ENCODE assay signal across 8 cellular contexts in the genomic region with DNA sequence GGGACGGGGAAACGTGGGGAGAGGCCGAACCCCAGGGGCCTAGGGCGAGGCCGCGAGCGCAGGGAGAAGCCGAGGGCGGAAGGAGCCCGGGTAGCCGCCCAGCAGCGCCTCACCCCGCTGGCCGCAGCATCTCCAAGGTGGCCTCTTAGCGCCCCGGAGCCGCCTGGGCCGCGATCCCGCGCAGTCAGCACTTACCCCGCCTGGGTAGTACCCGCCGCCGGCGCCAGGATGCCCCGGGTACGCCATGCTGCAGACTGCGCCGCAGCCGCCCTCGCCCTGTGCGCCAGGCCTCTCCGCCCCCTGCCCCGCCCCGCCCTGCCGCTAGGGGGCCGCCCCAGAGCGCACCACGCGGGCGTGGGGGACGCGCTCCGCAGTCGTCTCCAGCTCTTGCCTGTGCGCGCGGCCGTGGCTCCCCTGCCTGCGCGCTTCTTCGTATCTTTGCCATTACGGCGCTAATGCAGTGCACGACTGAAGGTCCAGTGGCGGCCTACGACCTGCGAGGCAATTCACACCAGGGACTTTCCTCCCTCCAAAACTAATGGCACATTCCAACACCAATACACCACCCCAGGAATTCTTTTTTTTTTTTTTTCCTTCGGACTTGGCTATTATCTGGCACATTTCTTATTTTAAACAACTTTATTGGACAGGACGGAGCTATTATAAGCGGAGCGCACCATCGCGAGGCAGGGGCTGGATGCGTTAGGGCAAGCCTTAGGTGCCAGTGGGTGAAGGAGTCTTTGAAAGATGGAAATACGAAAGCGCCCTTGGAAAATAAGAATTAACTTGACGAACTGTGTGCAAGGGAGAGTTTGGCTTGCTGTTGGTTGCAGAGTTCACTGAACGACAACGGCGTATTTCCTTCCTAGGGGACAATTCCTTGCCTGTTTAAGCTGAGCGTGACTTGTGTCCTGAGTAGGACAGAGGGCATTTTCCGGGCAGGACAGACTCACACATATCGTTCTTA.
A peak's percentile ranks its signal among the peaks of the same experiment; 100 is the strongest.
DNase-seq lines count a peak whose midpoint lies in the region; ATAC-seq and TF ChIP-seq lines count a peak whose summit lies in the region.

A gene with protein sequence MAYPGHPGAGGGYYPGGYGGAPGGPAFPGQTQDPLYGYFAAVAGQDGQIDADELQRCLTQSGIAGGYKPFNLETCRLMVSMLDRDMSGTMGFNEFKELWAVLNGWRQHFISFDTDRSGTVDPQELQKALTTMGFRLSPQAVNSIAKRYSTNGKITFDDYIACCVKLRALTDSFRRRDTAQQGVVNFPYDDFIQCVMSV (minus strand): TSS at position 258 of the 967 bp plus-strand sequence. CDS start 12 bp downstream, at position 246.

- peak; percentile 59 for DNase-seq in DMS114 treated with DMSO at 0.1 percent for 48 hours (lab: John Stamatoyannopoulos, UW; ENCODE audit: unreplicated experiment)
- DNase-seq in activated T-cell treated with anti-CD3 and anti-CD28 coated beads for 24 hours (ENCODE audit: low read depth): peak; percentile 86
- peak; percentile 26 for DNase-seq in epithelial cell of prostate (ENCODE audit: low read depth, low spot score)
- peak; percentile 90 for DNase-seq in stimulated activated CD8-positive, alpha-beta memory T cell treated with anti-CD3 and anti-CD28 coated beads, Interleukin-4, amount 100 ng/mL, for 48 hours

- H3K4me1 ChIP-seq in HUES48 (ENCODE audit: control insufficient read depth, insufficient read depth, low read length): peaks cover 36% of the 10 kb centered on the region
- peaks cover 27% of the 10 kb centered on the region for H3K4me1 ChIP-seq in OCI-LY1 (ENCODE audit: insufficient read depth, low read length, severe bottlenecking)
- H3K4me1 ChIP-seq in mucosa of rectum (ENCODE audit: control insufficient read depth in 2 of 2, insufficient read depth in 2 of 2, low read length in 2 of 2): peaks cover 21 to 22% of the 10 kb centered on the region in 2 donors

- TF ChIP-seq CTCF in OCI-LY1 (IDR thresholded peaks at IDR 0.05; ENCODE audit: low read length): peak; percentile 73

- H3K27ac ChIP-seq in HUES48 (ENCODE audit: low read depth, low read length) (peak within 1 kb of the TSS; percentile 84), OCI-LY1 (ENCODE audit: low read depth, low read length, poor library complexity, severe bottlenecking) (peak within 1 kb of the TSS; percentile 68), epithelial cell of prostate (peak within 1 kb of the TSS; percentile 72), mucosa of rectum (ENCODE audit: low read depth in 2 of 2, low read length in 2 of 2) (peak within 1 kb of the TSS; percentile 92)

- ATAC-seq in GM21423 (IDR thresholded peaks at IDR 0.05; ENCODE audit: unreplicated experiment): peak; percentile 58

- H3K9me3 ChIP-seq in HUES48 (ENCODE audit: control insufficient read depth, insufficient read depth, low read length) (no peaks in the 10 kb centered on the region), OCI-LY1 (ENCODE audit: low read length) (no peaks in the 10 kb centered on the region), mucosa of rectum (ENCODE audit: control insufficient read depth in 2 of 2, low read length in 2 of 2) (no peaks in the 10 kb centered on the region)

- peaks cover 8% of the 10 kb centered on the region; the same call in 1 of the 2 replicates for H3K79me2 ChIP-seq in OCI-LY1 (ENCODE audit: insufficient read depth, low read length)

- H3K4me2 ChIP-seq in OCI-LY1 (ENCODE audit: low read length): peak within 1 kb of the TSS; percentile 94

- H3K36me3 ChIP-seq in HUES48 (ENCODE audit: control insufficient read depth, insufficient read depth, low read length): peaks cover 20% of the 10 kb centered on the region
- peaks cover 25% of the 10 kb centered on the region for H3K36me3 ChIP-seq in OCI-LY1 (ENCODE audit: insufficient read depth, low read length)
- peaks cover 9 to 23% of the 10 kb centered on the region in 2 donors for H3K36me3 ChIP-seq in mucosa of rectum (ENCODE audit: control insufficient read depth in 2 of 2, insufficient read depth in 2 of 2, low read length in 2 of 2)

- peak within 1 kb of the TSS; percentile 87 for H2AFZ ChIP-seq in OCI-LY1 (ENCODE audit: low read length)

- no peaks in the 10 kb centered on the region for H3F3A ChIP-seq in OCI-LY1 (ENCODE audit: insufficient read depth, low read length)

- no peaks in the 10 kb centered on the region for H3K9me2 ChIP-seq in OCI-LY1 (ENCODE audit: low read depth, low read length)

- H4K20me1 ChIP-seq in OCI-LY1 (ENCODE audit: insufficient read depth, low read length): no peaks in the 10 kb centered on the region

- H3K4me3 ChIP-seq in HUES48 (ENCODE audit: low read depth, low read length): peak within 1 kb of the TSS; percentile 79
- peak within 1 kb of the TSS; percentile 75 for H3K4me3 ChIP-seq in OCI-LY1 (ENCODE audit: low read depth, low read length, poor library complexity, severe bottlenecking)
- H3K4me3 ChIP-seq in mucosa of rectum (ENCODE audit: low read length in 2 of 2): peak within 1 kb of the TSS; percentile 78 to 96

- H3K27me3 ChIP-seq in HUES48 (ENCODE audit: control insufficient read depth, insufficient read depth, low read length) (no peaks in the 10 kb centered on the region), OCI-LY1 (ENCODE audit: insufficient read depth, low read length) (no peaks in the 10 kb centered on the region), mucosa of rectum (ENCODE audit: control insufficient read depth in 2 of 2, insufficient read depth in 2 of 2, low read length in 2 of 2) (no peaks in the 10 kb centered on the region)

- H3K9ac ChIP-seq in HUES48 (ENCODE audit: low read depth, low read length) (peak within 1 kb of the TSS; percentile 94), OCI-LY1 (ENCODE audit: low read length) (peak within 1 kb of the TSS; percentile 79), mucosa of rectum (ENCODE audit: low read depth in 1 of 2, low read length in 2 of 2) (peak within 1 kb of the TSS; percentile 96 to 98)

Comparison
In these comparisons a context has a peak if more than half of its experiments do, and no peak if none do; other contexts are left out.
1. Peak in every context shown above with its lines: DNase-seq, ATAC-seq, H3K4me3 ChIP-seq and H3K27ac ChIP-seq.
2. DNase-seq: peak in every context shown above with its lines; median percentile 90 in stimulated activated CD8-positive, alpha-beta memory T cell treated with anti-CD3 and anti-CD28 coated beads, Interleukin-4, amount 100 ng/mL, for 48 hours; 86 in activated T-cell treated with anti-CD3 and anti-CD28 coated beads for 24 hours; 59 in DMS114 treated with DMSO at 0.1 percent for 48 hours; 26 in epithelial cell of prostate.